13 cellular contexts compared by ENCODE assay signal in genomic region chr16:2028620-2029220, GRCh38. TPM values are rescaled to one million over a fixed set of nuclear protein-coding genes. Genes with fewer than 3 reads are reported as not detected.
A peak's percentile ranks its signal among the peaks of the same experiment; 100 is the strongest.
DNase-seq lines count a peak whose midpoint lies in the region; ATAC-seq and TF ChIP-seq lines count a peak whose summit lies in the region.
"Had no signal": no experiment of that assay in that cellular context is flagged by ENCODE, and none has a peak within 500 bp of the region (broad histone marks: within the 10 kb centered on the region; RNA-seq: fewer than 3 reads in every experiment).

No MANE protein-coding gene starts in this region.

- H3K36me3 Mint-ChIP-seq in stimulated activated memory B cell treated with anti-CD40 and anti-IgM and Interleukin-4, amounts not matched to agents 10 μg/mL and 1 μg/mL and 100 μg/mL, for 72 hours, result no peaks in the 10 kb centered on the region

- no peak for ATAC-seq in stimulated activated memory B cell treated with anti-CD40 and anti-IgM and Interleukin-4, amounts not matched to agents 10 μg/mL and 1 μg/mL and 100 μg/mL, for 72 hours

- no peaks in the 10 kb centered on the region for H3K27me3 ChIP-seq in right atrium auricular region
- peaks cover 0 to 48% (median 7%) of the 10 kb centered on the region in 7 donors for H3K27me3 ChIP-seq in spleen (replicated peaks in 1 of 7)
- H3K27me3 ChIP-seq: brain microvascular endothelial cell had no signal

- no peak overlapping the region for H3K27ac Mint-ChIP-seq in stimulated activated memory B cell treated with anti-CD40 and anti-IgM and Interleukin-4, amounts not matched to agents 10 μg/mL and 1 μg/mL and 100 μg/mL, for 72 hours

- H3K9me3 ChIP-seq in right atrium auricular region (no peaks in the 10 kb centered on the region), spleen (no peaks in the 10 kb centered on the region)

- H3K36me3 ChIP-seq in right atrium auricular region (peaks cover 11% of the 10 kb centered on the region), spleen (peaks cover 0 to 15% (median 0%) of the 10 kb centered on the region in 6 donors)

- peaks cover 33% of the 10 kb centered on the region for H3K4me1 Mint-ChIP-seq in stimulated activated memory B cell treated with anti-CD40 and anti-IgM and Interleukin-4, amounts not matched to agents 10 μg/mL and 1 μg/mL and 100 μg/mL, for 72 hours

- intact Hi-C loops in spleen (cut with DNase I; ENCODE audit: low total_unique reads), result loop anchor here (5.0 kb wide), 1 partner anchor 124 kb away; no protein-coding TSS in a partner anchor

- H3K4me1 ChIP-seq in right atrium auricular region (peaks cover 0 to 70% of the 10 kb centered on the region in 2 donors), spleen (peaks cover 14 to 98% (median 84%) of the 10 kb centered on the region in 6 donors)

- peak; percentile 73 for DNase-seq in NCI-H345 (lab: John Stamatoyannopoulos, UW)
- DNase-seq in right atrium auricular region (ENCODE audit: low spot score), result no peak
- DNase-seq in spleen, result no peak
- no peak for DNase-seq in NCI-H128 (lab: John Stamatoyannopoulos, UW; ENCODE audit: unreplicated experiment)
- DNase-seq: activated CD4-positive, alpha-beta T cell treated with anti-CD3 and anti-CD28 coated beads, Interleukin-2, amount 50 U/mL, for 48 hours; activated effector memory CD4-positive, alpha-beta T cell treated with Interleukin-2 at 50 U/mL for 16 hours; brain microvascular endothelial cell; Calu3; head of caudate nucleus; KG1; NCI-H2081 treated with DMSO at 0.1 percent for 48 hours; OCI-M1 had no signal

- H3K4me3 ChIP-seq in right atrium auricular region (peak overlapping the region; percentile 56 to 74), spleen (peak overlapping the region in 7 of 8 donors; percentile 56 to 87 (median 70))

- no peaks in the 10 kb centered on the region for H3K9me3 Mint-ChIP-seq in stimulated activated memory B cell treated with anti-CD40 and anti-IgM and Interleukin-4, amounts not matched to agents 10 μg/mL and 1 μg/mL and 100 μg/mL, for 72 hours

- peak overlapping the region; percentile 48 to 79 for H3K27ac ChIP-seq in right atrium auricular region
- H3K27ac ChIP-seq in spleen, result peak overlapping the region in 6 of 8 donors; percentile 3 to 90 (median 87)
- H3K27ac ChIP-seq: brain microvascular endothelial cell had no signal

- TF ChIP-seq POLR2A in spleen (IDR thresholded peaks at IDR 0.05), result no peak

- 53 to 72% (median 69%) methylated on average over 17 to 18 of the region's 18 CpGs for WGBS in spleen, 5 donors

- H3K27me3 Mint-ChIP-seq in stimulated activated memory B cell treated with anti-CD40 and anti-IgM and Interleukin-4, amounts not matched to agents 10 μg/mL and 1 μg/mL and 100 μg/mL, for 72 hours, result peaks cover 58% of the 10 kb centered on the region

- TF ChIP-seq CTCF in right atrium auricular region (IDR thresholded peaks at IDR 0.05) (no peak), spleen (IDR thresholded peaks at IDR 0.05 in 8 of 11, conservative IDR thresholded peaks at IDR 0.05 in 3 of 11) (no peak)

- H3K4me3 Mint-ChIP-seq in stimulated activated memory B cell treated with anti-CD40 and anti-IgM and Interleukin-4, amounts not matched to agents 10 μg/mL and 1 μg/mL and 100 μg/mL, for 72 hours, result no peak overlapping the region

RNA-seq across cellular contexts. Expression of gene NHERF2, which starts 2.0 kb away (rescaled TPM):
- 100 to 1,000 TPM; 187 to 213 TPM for total RNA-seq in right atrium auricular region
- total RNA-seq in spleen, result 100 to 1,000 TPM in 4 of 7 donors, 10 to 100 TPM in 3; 62.4 to 179 (median 126) TPM
- polyA plus RNA-seq in spleen, result 100 to 1,000 TPM in 1 of 3 donors, 10 to 100 TPM in 2; 64.6 to 218 (median 71.2) TPM

RNA-seq across cellular contexts. Expression of gene NPW, which starts 9.1 kb away (rescaled TPM):
- not detected for total RNA-seq in right atrium auricular region
- total RNA-seq in spleen, result 1 to 10 TPM in 1 of 7 donors, under 1 TPM in 3, not detected in 3; 0.51 to 1.9 (median 0.89) TPM
- polyA plus RNA-seq in spleen, result 1 to 10 TPM in 2 of 3 donors, under 1 TPM in 1; 0.30 to 2.5 (median 2.3) TPM

RNA-seq across cellular contexts. Expression of gene NTHL1, which starts 18.9 kb away (rescaled TPM):
- 10 to 100 TPM; 10.3 to 17.7 TPM for total RNA-seq in right atrium auricular region
- 10 to 100 TPM in 6 of 7 donors, 1 to 10 TPM in 1; 9.6 to 29.6 (median 20.0) TPM for total RNA-seq in spleen
- polyA plus RNA-seq in spleen, result 10 to 100 TPM; 31.3 to 52.1 (median 37.0) TPM

RNA-seq across cellular contexts. Expression of gene TSC2, which starts 19.1 kb away (rescaled TPM):
- total RNA-seq in right atrium auricular region (10 to 100 TPM; 42.4 to 43.2 TPM), spleen (100 to 1,000 TPM in 4 of 7 donors, 10 to 100 TPM in 3; 63.8 to 185 (median 103) TPM)
- 10 to 100 TPM; 20.7 to 82.0 (median 53.3) TPM for polyA plus RNA-seq in spleen

RNA-seq across cellular contexts. Expression of gene ZNF598, which starts 19.1 kb away (rescaled TPM):
- 10 to 100 TPM; 11.4 to 19.9 TPM for total RNA-seq in right atrium auricular region
- 10 to 100 TPM; 34.6 to 56.2 (median 47.2) TPM for total RNA-seq in spleen
- polyA plus RNA-seq in spleen, result 10 to 100 TPM; 21.8 to 45.5 (median 29.0) TPM
